In genomic region chr17:17052462-17053221, GRCh38 we compare ENCODE assay signal across 11 cellular contexts. TPM values are rescaled to one million over a fixed set of nuclear protein-coding genes. Genes with fewer than 3 reads are reported as not detected.
A peak's percentile ranks its signal among the peaks of the same experiment; 100 is the strongest.
DNase-seq lines count a peak whose midpoint lies in the region; ATAC-seq, FAIRE-seq and TF ChIP-seq lines count a peak whose summit lies in the region.
"Had no signal": no experiment of that assay in that cellular context is flagged by ENCODE, and none has a peak within 500 bp of the region (broad histone marks: within the 10 kb centered on the region; RNA-seq: fewer than 3 reads in every experiment).

No MANE protein-coding gene starts in this region.

- H4K91ac ChIP-seq in H9 (ENCODE audit: insufficient read length, low read depth, low read length): no peak overlapping the region

- H3K9me3 ChIP-seq in H9 (ENCODE audit: control insufficient read depth, low read depth, low read length) (no peaks in the 10 kb centered on the region), adrenal gland (replicated peaks in 1 of 3) (no peaks in the 10 kb centered on the region), small intestine (ENCODE audit: control insufficient read depth, low read depth) (no peaks in the 10 kb centered on the region), SJCRH30 (replicated peaks) (no peaks in the 10 kb centered on the region; the same call in 1 of the 2 replicates)
- H3K9me3 ChIP-seq: SK-N-SH had no signal

- no peak overlapping the region for H2BK120ac ChIP-seq in H9 (ENCODE audit: low read depth, low read length, poor library complexity, severe bottlenecking)

- peaks cover 12% of the 10 kb centered on the region; the same call in 1 of the 2 replicates for H3K79me2 ChIP-seq in H9 (ENCODE audit: insufficient read depth, low read length)

- H2AFZ ChIP-seq in H9 (ENCODE audit: low read length): no peak overlapping the region

- H3K9me3 Mint-ChIP-seq in H9: no peaks in the 10 kb centered on the region

- H2BK12ac ChIP-seq in H9 (ENCODE audit: insufficient read length, low read depth, low read length): no peak overlapping the region

- no peaks in the 10 kb centered on the region for H3K27me3 ChIP-seq in H9 (ENCODE audit: insufficient read depth, low read length)
- H3K27me3 ChIP-seq in adrenal gland: no peaks in the 10 kb centered on the region
- H3K27me3 ChIP-seq in small intestine (ENCODE audit: control insufficient read depth in 2 of 2, insufficient read depth in 2 of 2, low read length in 2 of 2): no peaks in the 10 kb centered on the region
- H3K27me3 ChIP-seq in SJCRH30: no peaks in the 10 kb centered on the region

- ATAC-seq in left lobe of liver: peak; percentile 30

- H2BK20ac ChIP-seq in H9 (ENCODE audit: low read depth, low read length, poor library complexity, severe bottlenecking): no peak overlapping the region

- no peak overlapping the region for H2BK15ac ChIP-seq in H9 (ENCODE audit: low read depth, low read length)

- no peak overlapping the region for H4K8ac ChIP-seq in H9 (replicated peaks; ENCODE audit: insufficient read length, low read depth, low read length)

- in situ Hi-C loops in GM13977 (cut with MboI; ENCODE audit: low pct_unique_long_range_greater_than_20kb, low sequenced_read_pairs, unreplicated experiment): no loop called here

- TF ChIP-seq CTCF in H9 (conservative IDR thresholded peaks at IDR 0.05) (no peak), adrenal gland (IDR thresholded peaks at IDR 0.05) (no peak), GM13977 (IDR thresholded peaks at IDR 0.05; ENCODE audit: extremely low read depth, insufficient read depth, missing control alignments) (no peak)

- H3T11ph ChIP-seq in H9 (ENCODE audit: low read length): no peak overlapping the region

- no peaks in the 10 kb centered on the region for H3K23me2 ChIP-seq in H9 (ENCODE audit: insufficient read length, low read depth, low read length, poor library complexity, severe bottlenecking)

- peaks cover 0 to 1% of the 10 kb centered on the region in 2 donors for H3K36me3 ChIP-seq in adrenal gland (replicated peaks in 1 of 2)
- H3K36me3 ChIP-seq in small intestine (ENCODE audit: control insufficient read depth in 2 of 2, insufficient read depth in 2 of 2, low read length in 2 of 2): no peaks in the 10 kb centered on the region
- peaks cover 25% of the 10 kb centered on the region for H3K36me3 ChIP-seq in SJCRH30

- H3K4me3 ChIP-seq in adrenal gland (peak overlapping the region in 1 of 4 donors; percentile 31), small intestine (ENCODE audit: low read depth in 1 of 2, low read length in 2 of 2) (no peak overlapping the region), SJCRH30 (no peak overlapping the region)

- peaks cover 19 to 27% of the 10 kb centered on the region in 2 experiments for H3K4me1 Mint-ChIP-seq in H9

- DNase-seq in H9: peak; percentile 24
- DNase-seq in adrenal gland: peak in 3 of 7 donors; percentile 13 to 25 (median 19)
- peak; percentile 45 for DNase-seq in left lobe of liver (ENCODE audit: low spot score)
- DNase-seq in small intestine: peak; percentile 88
- DNase-seq in nucleus accumbens (lab: John Stamatoyannopoulos, UW): no peak
- no peak for DNase-seq in SJCRH30
- DNase-seq in T1000 (lab: John Stamatoyannopoulos, UW): no peak
- no peak for DNase-seq in GM13977 (ENCODE audit: low spot score)
- DNase-seq: SK-N-SH; stimulated activated CD4-positive, alpha-beta T cell treated with anti-CD3 and anti-CD28 coated beads, Interleukin-2, amount 100 ng/mL, for 24 hours had no signal

- H3K27ac ChIP-seq in H9 (ENCODE audit: insufficient read length, low read depth, low read length): no peak overlapping the region
- H3K27ac ChIP-seq in adrenal gland: peak overlapping the region in 4 of 5 donors; percentile 61 to 89 (median 72)
- H3K27ac ChIP-seq in small intestine (ENCODE audit: low read depth in 1 of 2, low read length in 1 of 2): peak overlapping the region; percentile 90 to 98
- H3K27ac ChIP-seq in SJCRH30: no peak overlapping the region

- no peak overlapping the region for H4K5ac ChIP-seq in H9 (ENCODE audit: insufficient read length, low read depth, low read length)

- H3K14ac ChIP-seq in H9 (ENCODE audit: insufficient read depth, low read length): no peak overlapping the region

- no peak for FAIRE-seq in small intestine (lab: Jason Lieb, UNC)
- FAIRE-seq: endometrium had no signal

- no peak overlapping the region for H3K18ac ChIP-seq in H9 (ENCODE audit: insufficient read length, low read depth, low read length)

- H4K20me1 ChIP-seq in H9 (ENCODE audit: control insufficient read depth, insufficient read depth, insufficient read length): no peaks in the 10 kb centered on the region

- H2AK5ac ChIP-seq in H9 (ENCODE audit: insufficient read length, low read length): no peak overlapping the region

- no peak overlapping the region for H3K23ac ChIP-seq in H9 (ENCODE audit: insufficient read length, low read depth, low read length)

- intact Hi-C loops in adrenal gland (cut with DNase I): loop anchor here (5.0 kb wide), 2 partner anchors 50 to 55 kb away; no protein-coding TSS in a partner anchor

- no peak overlapping the region for H3K9ac ChIP-seq in H9 (ENCODE audit: extremely low read depth, insufficient read length, low read length)
- H3K9ac ChIP-seq: SK-N-SH had no signal

- no peak overlapping the region for H3K4me3 Mint-ChIP-seq in H9

- H3K79me1 ChIP-seq in H9 (ENCODE audit: insufficient read depth, low read depth, low read length, poor library complexity, severe bottlenecking): peaks cover 8% of the 10 kb centered on the region

- H3K4me2 ChIP-seq in H9 (ENCODE audit: insufficient read depth, insufficient read length, low read length): no peak overlapping the region
- H3K4me2 ChIP-seq: SK-N-SH had no signal

- H3K27me3 Mint-ChIP-seq in H9 (ENCODE audit: low read depth): no peaks in the 10 kb centered on the region

- peak overlapping the region in 1 of 3 experiments; percentile 5; a peak in 3 of 7 replicates for H3K27ac Mint-ChIP-seq in H9

- no peak for TF ChIP-seq POLR2A in adrenal gland (IDR thresholded peaks at IDR 0.05)

- no peak overlapping the region for H3K4ac ChIP-seq in H9 (ENCODE audit: low read depth, low read length)

- no peak overlapping the region for H2BK5ac ChIP-seq in H9 (ENCODE audit: insufficient read length, low read length)

- H3K4me1 ChIP-seq in H9 (ENCODE audit: insufficient read depth, low read length) (no peaks in the 10 kb centered on the region), adrenal gland (replicated peaks in 1 of 2) (peaks cover 38 to 61% of the 10 kb centered on the region in 2 donors), small intestine (ENCODE audit: control insufficient read depth in 2 of 2, insufficient read depth in 1 of 2, low read depth in 1 of 2, low read length in 1 of 2) (peaks cover 23 to 41% of the 10 kb centered on the region in 2 donors), SJCRH30 (no peaks in the 10 kb centered on the region)

- H3K36me3 Mint-ChIP-seq in H9 (ENCODE audit: insufficient read depth in 1 of 3, low read depth in 3 of 3): no peaks in the 10 kb centered on the region; a peak in 3 of 7 replicates

- no peak overlapping the region for H3K56ac ChIP-seq in H9 (ENCODE audit: insufficient read length, low read depth, low read length)

- no CpG with 5 or more reads among the region's 14 CpGs for WGBS in H9 (ENCODE audit: extremely low coverage, insufficient read length, low lambda C conversion rate)
- WGBS in adrenal gland, 4 donors: 35 to 40% (median 38%) methylated on average over 12 to 14 of the region's 14 CpGs
- WGBS in small intestine, 3 donors: 22 to 37% (median 26%) methylated on average over 14 of the region's 14 CpGs

RNA-seq across cellular contexts. Expression of gene MPRIP, which starts 10.4 kb away (rescaled TPM):
- 129 and 132 TPM in 2 replicates for total RNA-seq in H9 (2021)
- total RNA-seq in adrenal gland: 100 to 1,000 TPM; 109 to 234 (median 168) TPM
- polyA plus RNA-seq in adrenal gland: 100 to 1,000 TPM; 174 to 231 (median 176) TPM
- 93.3 TPM for total RNA-seq in left lobe of liver
- polyA plus RNA-seq in small intestine: 100 to 1,000 TPM in 2 of 3 donors, 10 to 100 TPM in 1; 98.9 to 233 (median 219) TPM
- total RNA-seq in SJCRH30 (2014; rRNA removed; shearing (Covaris generic)): 312 and 334 TPM in 2 replicates

Comparison
In these comparisons a context has a peak if more than half of its experiments do, and no peak if none do; other contexts are left out.
1. DNase-seq: peak in H9 (single experiment), left lobe of liver (single experiment) and small intestine (single experiment); none in nucleus accumbens (0 of 56), SJCRH30 (0 of 2), T1000 (single experiment) and GM13977 (single experiment).
2. H3K27ac ChIP-seq: peak in adrenal gland (4 of 5) and small intestine (2 of 2); none in H9 (single experiment) and SJCRH30 (single experiment).